ENCODE assay signal across 1 cellular context in the genomic region with DNA sequence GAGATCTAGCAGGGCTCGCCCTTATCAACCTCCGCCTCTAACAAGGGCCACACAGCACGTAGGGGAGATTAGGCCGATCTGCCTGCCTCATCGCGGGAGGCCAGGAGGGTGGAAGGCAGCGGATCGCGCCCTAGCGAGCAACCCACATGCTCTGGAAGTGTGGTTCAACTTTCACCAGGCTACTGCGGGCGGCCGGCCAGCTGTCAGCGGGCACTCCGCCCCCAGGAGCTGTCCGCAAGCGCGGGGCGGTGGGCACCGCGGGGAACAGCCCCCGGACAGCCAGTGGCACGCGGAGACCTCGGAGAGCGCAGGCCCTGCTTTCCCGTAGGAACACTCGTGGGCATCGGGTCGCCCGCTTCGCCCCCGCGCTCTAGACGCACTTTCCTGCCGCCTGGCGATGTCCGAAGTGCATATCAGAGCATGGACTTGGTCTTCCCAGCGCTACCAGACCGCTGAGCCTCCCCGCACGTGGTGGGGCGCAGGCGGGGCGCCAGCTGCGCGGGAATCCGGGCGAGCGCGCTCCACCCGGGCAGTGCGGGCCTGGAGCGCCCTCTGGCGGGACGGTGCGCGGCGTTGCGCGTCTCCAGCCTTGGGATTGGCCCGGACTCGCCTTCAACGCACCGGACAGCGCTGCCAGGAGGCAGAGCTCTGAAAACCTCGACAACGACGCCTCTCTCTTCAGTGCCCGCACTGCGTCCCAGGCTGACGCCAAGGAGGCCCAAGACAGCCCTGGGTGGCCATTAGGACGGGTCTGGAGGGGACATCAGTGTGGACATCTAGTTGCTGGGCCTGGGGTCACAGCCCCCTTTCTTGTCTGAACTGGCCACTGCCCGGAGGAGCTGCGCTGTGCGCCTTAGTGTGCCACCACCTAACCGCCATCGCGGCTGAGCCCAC.
A peak's percentile ranks its signal among the peaks of the same experiment; 100 is the strongest.
TF ChIP-seq lines count a peak whose summit lies in the region.

No MANE protein-coding gene starts in this region.

TF ChIP-seq in HepG2, 621 proteins besides CTCF, POLR2A, EP300 and RAD21 (continued from another document and continues in another):
- TF ChIP-seq, protein P1, sequence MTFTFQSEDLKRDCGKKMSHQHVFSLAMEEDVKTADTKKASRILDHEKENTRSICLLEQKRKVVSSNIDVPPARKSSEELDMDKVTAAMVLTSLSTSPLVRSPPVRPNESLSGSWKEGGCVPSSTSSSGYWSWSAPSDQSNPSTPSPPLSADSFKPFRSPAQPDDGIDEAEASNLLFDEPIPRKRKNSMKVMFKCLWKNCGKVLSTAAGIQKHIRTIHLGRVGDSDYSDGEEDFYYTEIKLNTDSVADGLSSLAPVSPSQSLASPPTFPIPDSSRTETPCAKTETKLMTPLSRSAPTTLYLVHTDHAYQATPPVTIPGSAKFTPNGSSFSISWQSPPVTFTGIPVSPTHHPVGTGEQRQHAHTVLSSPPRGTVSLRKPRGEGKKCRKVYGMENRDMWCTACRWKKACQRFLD (CRISPR knock-in tag; IDR thresholded peaks at IDR 0.05; ENCODE audit: borderline replicate concordance): peak; percentile 82
- no peak for TF ChIP-seq ZFP82 (CRISPR knock-in tag; IDR thresholded peaks at IDR 0.05; ENCODE audit: borderline replicate concordance)
- TF ChIP-seq ONECUT2 (CRISPR knock-in tag; IDR thresholded peaks at IDR 0.05): no peak
- TF ChIP-seq DR1 (CRISPR knock-in tag; IDR thresholded peaks at IDR 0.05): peak; percentile 29; the same call in 1 of the 2 replicates
- TF ChIP-seq FLYWCH1 (CRISPR knock-in tag; IDR thresholded peaks at IDR 0.05): peak; percentile 76; the same call in 1 of the 2 replicates
- no peak for TF ChIP-seq GFI1 (CRISPR knock-in tag; IDR thresholded peaks at IDR 0.05; ENCODE audit: borderline replicate concordance)
- 0 out of 2 replicates have a peak, but pooled peaks have one; percentile 33 for TF ChIP-seq SMAD9 (CRISPR knock-in tag; IDR thresholded peaks at IDR 0.05)
- TF ChIP-seq KLF16 (CRISPR knock-in tag; IDR thresholded peaks at IDR 0.05): peak in 1 of 2 experiments; percentile 77; a peak in 2 of 4 replicates
- TF ChIP-seq, protein P2, sequence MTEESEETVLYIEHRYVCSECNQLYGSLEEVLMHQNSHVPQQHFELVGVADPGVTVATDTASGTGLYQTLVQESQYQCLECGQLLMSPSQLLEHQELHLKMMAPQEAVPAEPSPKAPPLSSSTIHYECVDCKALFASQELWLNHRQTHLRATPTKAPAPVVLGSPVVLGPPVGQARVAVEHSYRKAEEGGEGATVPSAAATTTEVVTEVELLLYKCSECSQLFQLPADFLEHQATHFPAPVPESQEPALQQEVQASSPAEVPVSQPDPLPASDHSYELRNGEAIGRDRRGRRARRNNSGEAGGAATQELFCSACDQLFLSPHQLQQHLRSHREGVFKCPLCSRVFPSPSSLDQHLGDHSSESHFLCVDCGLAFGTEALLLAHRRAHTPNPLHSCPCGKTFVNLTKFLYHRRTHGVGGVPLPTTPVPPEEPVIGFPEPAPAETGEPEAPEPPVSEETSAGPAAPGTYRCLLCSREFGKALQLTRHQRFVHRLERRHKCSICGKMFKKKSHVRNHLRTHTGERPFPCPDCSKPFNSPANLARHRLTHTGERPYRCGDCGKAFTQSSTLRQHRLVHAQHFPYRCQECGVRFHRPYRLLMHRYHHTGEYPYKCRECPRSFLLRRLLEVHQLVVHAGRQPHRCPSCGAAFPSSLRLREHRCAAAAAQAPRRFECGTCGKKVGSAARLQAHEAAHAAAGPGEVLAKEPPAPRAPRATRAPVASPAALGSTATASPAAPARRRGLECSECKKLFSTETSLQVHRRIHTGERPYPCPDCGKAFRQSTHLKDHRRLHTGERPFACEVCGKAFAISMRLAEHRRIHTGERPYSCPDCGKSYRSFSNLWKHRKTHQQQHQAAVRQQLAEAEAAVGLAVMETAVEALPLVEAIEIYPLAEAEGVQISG (CRISPR knock-in tag; IDR thresholded peaks at IDR 0.05): peak; percentile 85
- TF ChIP-seq NFKBIZ (CRISPR knock-in tag; IDR thresholded peaks at IDR 0.05): 0 out of 2 replicates have a peak, but pooled peaks have one; percentile 49
- peak; percentile 59; the same call in 1 of the 2 replicates for TF ChIP-seq SAFB2 (CRISPR knock-in tag; IDR thresholded peaks at IDR 0.05; ENCODE audit: borderline replicate concordance, low read depth)
- TF ChIP-seq ZNF788 (CRISPR knock-in tag; IDR thresholded peaks at IDR 0.05; ENCODE audit: borderline replicate concordance): peak; percentile 77; the same call in 1 of the 2 replicates
- 0 out of 2 replicates have a peak, but pooled peaks have one; percentile 64 for TF ChIP-seq ZNF703 (CRISPR knock-in tag; IDR thresholded peaks at IDR 0.05; ENCODE audit: borderline replicate concordance)
- no peak for TF ChIP-seq TP53 (CRISPR knock-in tag; conservative IDR thresholded peaks at IDR 0.05)
- peak; percentile 44; the same call in 1 of the 2 replicates for TF ChIP-seq ZNF570 (CRISPR knock-in tag; IDR thresholded peaks at IDR 0.05; ENCODE audit: borderline replicate concordance)
- peak; percentile 84; the same call in 1 of the 2 replicates for TF ChIP-seq ZNF224 (CRISPR knock-in tag; IDR thresholded peaks at IDR 0.05)
- no peak for TF ChIP-seq KLF13 (CRISPR knock-in tag; IDR thresholded peaks at IDR 0.05)
- TF ChIP-seq, protein P3, sequence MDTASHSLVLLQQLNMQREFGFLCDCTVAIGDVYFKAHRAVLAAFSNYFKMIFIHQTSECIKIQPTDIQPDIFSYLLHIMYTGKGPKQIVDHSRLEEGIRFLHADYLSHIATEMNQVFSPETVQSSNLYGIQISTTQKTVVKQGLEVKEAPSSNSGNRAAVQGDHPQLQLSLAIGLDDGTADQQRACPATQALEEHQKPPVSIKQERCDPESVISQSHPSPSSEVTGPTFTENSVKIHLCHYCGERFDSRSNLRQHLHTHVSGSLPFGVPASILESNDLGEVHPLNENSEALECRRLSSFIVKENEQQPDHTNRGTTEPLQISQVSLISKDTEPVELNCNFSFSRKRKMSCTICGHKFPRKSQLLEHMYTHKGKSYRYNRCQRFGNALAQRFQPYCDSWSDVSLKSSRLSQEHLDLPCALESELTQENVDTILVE (CRISPR knock-in tag; IDR thresholded peaks at IDR 0.05): peak; percentile 38; the same call in 1 of the 2 replicates
- TF ChIP-seq, protein P4, sequence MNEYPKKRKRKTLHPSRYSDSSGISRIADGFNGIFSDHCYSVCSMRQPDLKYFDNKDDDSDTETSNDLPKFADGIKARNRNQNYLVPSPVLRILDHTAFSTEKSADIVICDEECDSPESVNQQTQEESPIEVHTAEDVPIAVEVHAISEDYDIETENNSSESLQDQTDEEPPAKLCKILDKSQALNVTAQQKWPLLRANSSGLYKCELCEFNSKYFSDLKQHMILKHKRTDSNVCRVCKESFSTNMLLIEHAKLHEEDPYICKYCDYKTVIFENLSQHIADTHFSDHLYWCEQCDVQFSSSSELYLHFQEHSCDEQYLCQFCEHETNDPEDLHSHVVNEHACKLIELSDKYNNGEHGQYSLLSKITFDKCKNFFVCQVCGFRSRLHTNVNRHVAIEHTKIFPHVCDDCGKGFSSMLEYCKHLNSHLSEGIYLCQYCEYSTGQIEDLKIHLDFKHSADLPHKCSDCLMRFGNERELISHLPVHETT (CRISPR knock-in tag; conservative IDR thresholded peaks at IDR 0.05): peak; percentile 63; the same call in 1 of the 2 replicates
- peak; percentile 35; the same call in 1 of the 2 replicates for TF ChIP-seq NCOA2 (CRISPR knock-in tag; IDR thresholded peaks at IDR 0.05)
- TF ChIP-seq, protein P5, sequence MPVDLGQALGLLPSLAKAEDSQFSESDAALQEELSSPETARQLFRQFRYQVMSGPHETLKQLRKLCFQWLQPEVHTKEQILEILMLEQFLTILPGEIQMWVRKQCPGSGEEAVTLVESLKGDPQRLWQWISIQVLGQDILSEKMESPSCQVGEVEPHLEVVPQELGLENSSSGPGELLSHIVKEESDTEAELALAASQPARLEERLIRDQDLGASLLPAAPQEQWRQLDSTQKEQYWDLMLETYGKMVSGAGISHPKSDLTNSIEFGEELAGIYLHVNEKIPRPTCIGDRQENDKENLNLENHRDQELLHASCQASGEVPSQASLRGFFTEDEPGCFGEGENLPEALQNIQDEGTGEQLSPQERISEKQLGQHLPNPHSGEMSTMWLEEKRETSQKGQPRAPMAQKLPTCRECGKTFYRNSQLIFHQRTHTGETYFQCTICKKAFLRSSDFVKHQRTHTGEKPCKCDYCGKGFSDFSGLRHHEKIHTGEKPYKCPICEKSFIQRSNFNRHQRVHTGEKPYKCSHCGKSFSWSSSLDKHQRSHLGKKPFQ (CRISPR knock-in tag; IDR thresholded peaks at IDR 0.05; ENCODE audit: insufficient replicate concordance): peak; percentile 73
- TF ChIP-seq, protein P6, sequence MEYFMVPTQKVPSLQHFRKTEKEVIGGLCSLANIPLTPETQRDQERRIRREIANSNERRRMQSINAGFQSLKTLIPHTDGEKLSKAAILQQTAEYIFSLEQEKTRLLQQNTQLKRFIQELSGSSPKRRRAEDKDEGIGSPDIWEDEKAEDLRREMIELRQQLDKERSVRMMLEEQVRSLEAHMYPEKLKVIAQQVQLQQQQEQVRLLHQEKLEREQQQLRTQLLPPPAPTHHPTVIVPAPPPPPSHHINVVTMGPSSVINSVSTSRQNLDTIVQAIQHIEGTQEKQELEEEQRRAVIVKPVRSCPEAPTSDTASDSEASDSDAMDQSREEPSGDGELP (IDR thresholded peaks at IDR 0.05; ENCODE audit: borderline replicate concordance, low read depth): peak; percentile 51; the same call in 1 of the 2 replicates
- no peak for TF ChIP-seq ZNF34 (CRISPR knock-in tag; IDR thresholded peaks at IDR 0.05; ENCODE audit: borderline replicate concordance)
- no peak for TF ChIP-seq MAFF (IDR thresholded peaks at IDR 0.05; ENCODE audit: low read depth, low read length)
- peak; percentile 87 for TF ChIP-seq IRX3 (CRISPR knock-in tag; IDR thresholded peaks at IDR 0.05; ENCODE audit: borderline replicate concordance, low read depth)
- TF ChIP-seq, protein P7, sequence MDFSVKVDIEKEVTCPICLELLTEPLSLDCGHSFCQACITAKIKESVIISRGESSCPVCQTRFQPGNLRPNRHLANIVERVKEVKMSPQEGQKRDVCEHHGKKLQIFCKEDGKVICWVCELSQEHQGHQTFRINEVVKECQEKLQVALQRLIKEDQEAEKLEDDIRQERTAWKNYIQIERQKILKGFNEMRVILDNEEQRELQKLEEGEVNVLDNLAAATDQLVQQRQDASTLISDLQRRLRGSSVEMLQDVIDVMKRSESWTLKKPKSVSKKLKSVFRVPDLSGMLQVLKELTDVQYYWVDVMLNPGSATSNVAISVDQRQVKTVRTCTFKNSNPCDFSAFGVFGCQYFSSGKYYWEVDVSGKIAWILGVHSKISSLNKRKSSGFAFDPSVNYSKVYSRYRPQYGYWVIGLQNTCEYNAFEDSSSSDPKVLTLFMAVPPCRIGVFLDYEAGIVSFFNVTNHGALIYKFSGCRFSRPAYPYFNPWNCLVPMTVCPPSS (IDR thresholded peaks at IDR 0.05): no peak
- TF ChIP-seq RBM39 (IDR thresholded peaks at IDR 0.05; ENCODE audit: low read depth, low read length, poor library complexity, severe bottlenecking): peak; percentile 19
- TF ChIP-seq, protein P8, sequence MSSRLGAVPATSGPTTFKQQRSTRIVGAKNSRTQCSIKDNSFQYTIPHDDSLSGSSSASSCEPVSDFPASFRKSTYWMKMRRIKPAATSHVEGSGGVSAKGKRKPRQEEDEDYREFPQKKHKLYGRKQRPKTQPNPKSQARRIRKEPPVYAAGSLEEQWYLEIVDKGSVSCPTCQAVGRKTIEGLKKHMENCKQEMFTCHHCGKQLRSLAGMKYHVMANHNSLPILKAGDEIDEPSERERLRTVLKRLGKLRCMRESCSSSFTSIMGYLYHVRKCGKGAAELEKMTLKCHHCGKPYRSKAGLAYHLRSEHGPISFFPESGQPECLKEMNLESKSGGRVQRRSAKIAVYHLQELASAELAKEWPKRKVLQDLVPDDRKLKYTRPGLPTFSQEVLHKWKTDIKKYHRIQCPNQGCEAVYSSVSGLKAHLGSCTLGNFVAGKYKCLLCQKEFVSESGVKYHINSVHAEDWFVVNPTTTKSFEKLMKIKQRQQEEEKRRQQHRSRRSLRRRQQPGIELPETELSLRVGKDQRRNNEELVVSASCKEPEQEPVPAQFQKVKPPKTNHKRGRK (CRISPR knock-in tag; IDR thresholded peaks at IDR 0.05): no peak
- TF ChIP-seq, protein P9, sequence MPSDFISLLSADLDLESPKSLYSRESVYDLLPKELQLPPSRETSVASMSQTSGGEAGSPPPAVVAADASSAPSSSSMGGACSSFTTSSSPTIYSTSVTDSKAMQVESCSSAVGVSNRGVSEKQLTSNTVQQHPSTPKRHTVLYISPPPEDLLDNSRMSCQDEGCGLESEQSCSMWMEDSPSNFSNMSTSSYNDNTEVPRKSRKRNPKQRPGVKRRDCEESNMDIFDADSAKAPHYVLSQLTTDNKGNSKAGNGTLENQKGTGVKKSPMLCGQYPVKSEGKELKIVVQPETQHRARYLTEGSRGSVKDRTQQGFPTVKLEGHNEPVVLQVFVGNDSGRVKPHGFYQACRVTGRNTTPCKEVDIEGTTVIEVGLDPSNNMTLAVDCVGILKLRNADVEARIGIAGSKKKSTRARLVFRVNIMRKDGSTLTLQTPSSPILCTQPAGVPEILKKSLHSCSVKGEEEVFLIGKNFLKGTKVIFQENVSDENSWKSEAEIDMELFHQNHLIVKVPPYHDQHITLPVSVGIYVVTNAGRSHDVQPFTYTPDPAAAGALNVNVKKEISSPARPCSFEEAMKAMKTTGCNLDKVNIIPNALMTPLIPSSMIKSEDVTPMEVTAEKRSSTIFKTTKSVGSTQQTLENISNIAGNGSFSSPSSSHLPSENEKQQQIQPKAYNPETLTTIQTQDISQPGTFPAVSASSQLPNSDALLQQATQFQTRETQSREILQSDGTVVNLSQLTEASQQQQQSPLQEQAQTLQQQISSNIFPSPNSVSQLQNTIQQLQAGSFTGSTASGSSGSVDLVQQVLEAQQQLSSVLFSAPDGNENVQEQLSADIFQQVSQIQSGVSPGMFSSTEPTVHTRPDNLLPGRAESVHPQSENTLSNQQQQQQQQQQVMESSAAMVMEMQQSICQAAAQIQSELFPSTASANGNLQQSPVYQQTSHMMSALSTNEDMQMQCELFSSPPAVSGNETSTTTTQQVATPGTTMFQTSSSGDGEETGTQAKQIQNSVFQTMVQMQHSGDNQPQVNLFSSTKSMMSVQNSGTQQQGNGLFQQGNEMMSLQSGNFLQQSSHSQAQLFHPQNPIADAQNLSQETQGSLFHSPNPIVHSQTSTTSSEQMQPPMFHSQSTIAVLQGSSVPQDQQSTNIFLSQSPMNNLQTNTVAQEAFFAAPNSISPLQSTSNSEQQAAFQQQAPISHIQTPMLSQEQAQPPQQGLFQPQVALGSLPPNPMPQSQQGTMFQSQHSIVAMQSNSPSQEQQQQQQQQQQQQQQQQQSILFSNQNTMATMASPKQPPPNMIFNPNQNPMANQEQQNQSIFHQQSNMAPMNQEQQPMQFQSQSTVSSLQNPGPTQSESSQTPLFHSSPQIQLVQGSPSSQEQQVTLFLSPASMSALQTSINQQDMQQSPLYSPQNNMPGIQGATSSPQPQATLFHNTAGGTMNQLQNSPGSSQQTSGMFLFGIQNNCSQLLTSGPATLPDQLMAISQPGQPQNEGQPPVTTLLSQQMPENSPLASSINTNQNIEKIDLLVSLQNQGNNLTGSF (CRISPR knock-in tag; IDR thresholded peaks at IDR 0.05): peak; percentile 98
- peak; percentile 79 for TF ChIP-seq ZNF562 (CRISPR knock-in tag; IDR thresholded peaks at IDR 0.05; ENCODE audit: borderline replicate concordance)
